8 cellular contexts compared by ENCODE assay signal in the genomic region with DNA sequence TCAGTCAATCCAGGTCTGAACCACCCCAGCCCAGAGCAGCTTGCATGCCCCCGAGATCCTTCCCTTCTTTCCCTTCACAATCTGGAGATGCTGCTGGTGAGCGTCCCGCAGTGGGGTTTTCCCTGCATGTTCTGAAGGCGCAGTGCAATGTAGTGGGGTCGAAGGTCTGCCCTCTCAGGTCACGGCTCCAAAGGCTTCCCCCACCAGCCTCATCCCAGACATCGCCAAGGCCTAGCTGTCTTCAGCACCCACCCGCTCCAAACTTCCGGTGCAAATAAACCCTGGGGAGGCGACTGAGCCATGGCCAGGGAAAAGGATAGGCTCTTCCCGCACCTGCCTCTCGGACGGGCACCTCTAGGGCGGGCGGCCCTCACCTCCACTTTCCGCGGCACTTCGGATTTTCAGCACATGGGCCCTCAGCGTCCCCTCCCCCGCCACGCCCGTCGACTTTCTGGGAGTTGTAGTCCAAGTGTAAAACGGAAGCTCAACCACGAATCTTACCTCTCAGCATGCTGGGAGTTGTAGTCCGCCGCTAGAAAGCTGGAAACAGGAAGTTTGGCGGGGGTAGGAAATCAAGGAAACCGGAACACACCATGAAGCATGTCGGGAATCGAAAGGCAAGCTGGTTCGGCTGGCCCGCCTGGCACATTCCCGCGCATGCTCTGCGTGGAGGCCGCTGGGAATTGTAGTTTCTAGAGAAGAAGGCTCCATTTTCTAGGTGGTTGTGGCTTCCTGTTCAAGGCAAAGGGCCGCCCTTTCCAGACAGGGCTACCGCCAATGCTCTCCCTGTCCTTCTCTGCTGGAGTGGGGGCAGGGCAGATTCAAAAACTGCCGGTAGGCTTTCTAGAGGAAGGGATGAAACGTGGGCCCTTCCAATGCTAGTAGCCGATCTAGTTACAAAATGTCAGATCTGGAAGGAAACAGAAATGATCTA. TPM values are rescaled to one million over a fixed set of nuclear protein-coding genes. Genes with fewer than 3 reads are reported as not detected.
DNase-seq lines count a peak whose midpoint lies in the region; ATAC-seq lines count a peak whose summit lies in the region.

A gene (minus strand): TSS at position 410 of the 934 bp plus-strand sequence. CDS start 2,384 bp downstream, outside the sequence.

- DNase-seq in NCI-H748 (lab: John Stamatoyannopoulos, UW; ENCODE audit: unreplicated experiment) (peak; percentile 99), cortex of kidney (lab: John Stamatoyannopoulos, UW) (peak; percentile 61), left colon (peak; percentile 97 to 99)
- DNase-seq in activated CD4-positive, alpha-beta T cell treated with anti-CD3 and anti-CD28 coated beads, Interleukin-2, amount 50 U/mL, for 1 hour = peak; percentile 93
- peak; percentile 98 for DNase-seq in stimulated activated CD4-positive, alpha-beta T cell treated with anti-CD3 and anti-CD28 coated beads, Interleukin-1b, Interleukin-23, amount 100 ng/mL, for 48 hours

- intact Hi-C loops in left colon (cut with DNase I, micrococcal nuclease) = no loop called here

- H4K20me1 ChIP-seq in BLaER1 treated with 17β-estradiol and CSF1 and Interleukin-3, amounts not matched to agents 10 nM and 100 nM = peaks cover 0 to 29% (median 24%) of the 10 kb centered on the region in 11 experiments; a peak in 18 of 22 replicates

- peaks cover 60 to 81% (median 74%) of the 10 kb centered on the region in 11 experiments for H3K36me3 ChIP-seq in BLaER1 treated with 17β-estradiol and CSF1 and Interleukin-3, amounts not matched to agents 10 nM and 100 nM

- peak; percentile 83 for ATAC-seq in GM19351 (IDR thresholded peaks at IDR 0.05; ENCODE audit: unreplicated experiment)
- peak; percentile 85 for ATAC-seq in HG03521 (IDR thresholded peaks at IDR 0.05; ENCODE audit: unreplicated experiment)
- ATAC-seq in left colon = peak; percentile 90

- H3K4me1 ChIP-seq in BLaER1 treated with 17β-estradiol and CSF1 and Interleukin-3, amounts not matched to agents 10 nM and 100 nM = peaks cover 34 to 59% (median 50%) of the 10 kb centered on the region in 10 experiments

- peak within 1 kb of the TSS; percentile 79 to 92 (median 83) for H3K9ac ChIP-seq in BLaER1 treated with 17β-estradiol and CSF1 and Interleukin-3, amounts not matched to agents 10 nM and 100 nM

- peak within 1 kb of the TSS; percentile 82 to 97 (median 92) for H3K4me2 ChIP-seq in BLaER1 treated with 17β-estradiol and CSF1 and Interleukin-3, amounts not matched to agents 10 nM and 100 nM

- H3K9me3 ChIP-seq in BLaER1 treated with 17β-estradiol and CSF1 and Interleukin-3, amounts not matched to agents 10 nM and 100 nM (replicated peaks in 1 of 11) = no peaks in the 10 kb centered on the region

- peak within 1 kb of the TSS; percentile 69 to 92 (median 79) for H3K27ac ChIP-seq in BLaER1 treated with 17β-estradiol and CSF1 and Interleukin-3, amounts not matched to agents 10 nM and 100 nM

- H3K4me3 ChIP-seq in BLaER1 treated with 17β-estradiol and CSF1 and Interleukin-3, amounts not matched to agents 10 nM and 100 nM = peak within 1 kb of the TSS; percentile 68 to 86 (median 78)

- no peaks in the 10 kb centered on the region for H3K27me3 ChIP-seq in BLaER1 treated with 17β-estradiol and CSF1 and Interleukin-3, amounts not matched to agents 10 nM and 100 nM

RNA-seq across cellular contexts. Expression of the gene that starts here (rescaled TPM):
- total RNA-seq in left colon = 10 to 100 TPM; 37.7 to 60.2 TPM

Comparison
In these comparisons a context has a peak if more than half of its experiments do, and no peak if none do; other contexts are left out.
1. Peak in every context shown above with its lines: DNase-seq, ATAC-seq, H3K4me3 ChIP-seq and H3K27ac ChIP-seq.